ENCODE assay signal across 7 cellular contexts in the genomic region with DNA sequence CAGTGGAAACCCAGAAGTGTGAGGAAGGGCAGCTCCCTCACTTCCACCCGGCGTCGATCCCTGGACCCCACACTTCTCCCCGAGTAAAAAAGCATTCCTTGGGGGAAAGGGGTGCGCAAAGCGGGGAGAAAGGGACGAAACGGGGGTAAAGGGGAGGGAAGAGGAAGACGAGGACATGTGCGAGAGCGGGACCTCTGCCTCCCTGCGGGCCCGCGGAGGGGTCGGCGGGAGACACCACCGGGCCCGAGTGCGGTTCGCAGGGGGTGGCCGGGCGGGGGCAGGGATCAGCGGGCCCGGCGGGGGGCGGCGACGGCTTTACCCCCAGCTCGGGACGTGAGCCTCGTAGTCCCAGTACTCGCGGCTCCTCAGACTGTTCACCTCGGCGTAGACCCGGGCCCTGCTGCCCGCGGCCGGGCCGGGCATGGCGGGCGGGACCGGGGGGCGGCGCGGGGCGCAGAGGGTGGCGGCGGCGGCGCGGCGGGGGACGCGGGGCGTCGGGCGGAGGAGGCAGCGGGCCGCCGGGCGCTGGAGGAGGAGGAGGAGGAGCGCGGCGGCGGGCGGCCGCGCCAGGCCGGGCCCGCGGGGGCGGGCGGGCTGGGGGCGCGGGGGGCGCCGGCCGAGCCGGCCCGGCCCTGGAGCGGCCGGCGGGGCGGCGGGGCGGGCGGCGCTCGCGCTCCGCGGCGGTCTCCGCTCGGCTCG. TPM values are rescaled to one million over a fixed set of nuclear protein-coding genes. Genes with fewer than 3 reads are reported as not detected.
A peak's percentile ranks its signal among the peaks of the same experiment; 100 is the strongest.
DNase-seq lines count a peak whose midpoint lies in the region; ATAC-seq and TF ChIP-seq lines count a peak whose summit lies in the region.

No MANE protein-coding gene starts in this region.

- H3K36me3 ChIP-seq in PC-9 (ENCODE audit: low read depth) (peaks cover 36% of the 10 kb centered on the region), ectodermal cell (ENCODE audit: control insufficient read depth, insufficient read depth, low read length) (peaks cover 17% of the 10 kb centered on the region)

- POLR2A ChIA-PET in PC-9 (lab: Charles Lee; ENCODE audit: unreplicated experiment), result no interaction called here

- TF ChIP-seq CTCF in GM13976 (IDR thresholded peaks at IDR 0.05; ENCODE audit: borderline replicate concordance, control extremely low read depth, extremely low read depth, insufficient read depth, missing control alignments) (no peak), HFF-Myc (IDR thresholded peaks at IDR 0.05; ENCODE audit: low read depth, low read length, missing control alignments) (no peak), PC-9 (conservative IDR thresholded peaks at IDR 0.05) (no peak)

- H4K20me1 ChIP-seq in PC-9 (ENCODE audit: insufficient read depth), result peaks cover 25% of the 10 kb centered on the region

- DNase-seq in GM13976 (ENCODE audit: low spot score), result peak; percentile 41
- no peak for DNase-seq in HFF-Myc (ENCODE audit: extremely low read depth, low read depth)
- no peak for DNase-seq in PC-9
- DNase-seq in naive B cell, result no peak
- no peak for DNase-seq in mesenteric fat pad (ENCODE audit: low spot score)
- DNase-seq in HPDE6-E6E7 (ENCODE audit: extremely low spot score), result no peak

- peak overlapping the region; percentile 85 to 95 (median 90) for H3K4me3 Mint-ChIP-seq in naive B cell

- peak overlapping the region; percentile 91 for H3K4me3 ChIP-seq in HFF-Myc (replicated peaks; ENCODE audit: low read depth, low read length)
- H3K4me3 ChIP-seq in PC-9, result peak overlapping the region; percentile 80
- peak overlapping the region; percentile 68 for H3K4me3 ChIP-seq in ectodermal cell (ENCODE audit: insufficient read depth, low read depth, low read length)

- H3K9me2 ChIP-seq in PC-9 (ENCODE audit: insufficient read depth), result no peaks in the 10 kb centered on the region

- peaks cover 0 to 15% of the 10 kb centered on the region in 2 donors for H3K36me3 Mint-ChIP-seq in naive B cell

- H3K9me3 ChIP-seq in PC-9 (ENCODE audit: insufficient read depth, low read depth) (no peaks in the 10 kb centered on the region), ectodermal cell (ENCODE audit: control insufficient read depth, low read length) (no peaks in the 10 kb centered on the region)

- H3K9me3 Mint-ChIP-seq in naive B cell, result no peaks in the 10 kb centered on the region

- peak overlapping the region; percentile 95 for H3K4me2 ChIP-seq in PC-9

- H2AFZ ChIP-seq in PC-9, result peak overlapping the region; percentile 70

- H3K27me3 ChIP-seq in PC-9 (ENCODE audit: insufficient read depth, low read depth), result no peaks in the 10 kb centered on the region
- peaks cover 12% of the 10 kb centered on the region for H3K27me3 ChIP-seq in ectodermal cell (ENCODE audit: control insufficient read depth, insufficient read depth, low read length, poor library complexity, severe bottlenecking)

- peak; percentile 43 for ATAC-seq in naive B cell (ENCODE audit: low read depth in 2 of 2)

- 0% methylated on average over 93 to 97 of the region's 97 CpGs for WGBS in ectodermal cell, 2 experiments

- no TSS peak for BruUV-seq in PC-9 (replicated peaks; lab: Mats Ljungman, UMichigan)

- intact Hi-C loops in PC-9 (cut with micrococcal nuclease; ENCODE audit: unreplicated experiment), result loop anchor here (1.0 to 10.0 kb wide), 3 partner anchors 53 to 173 kb away; partner anchors contain the start of gene MMP15

- peaks cover 4% of the 10 kb centered on the region; the same call in 1 of the 2 replicates for H3F3A ChIP-seq in PC-9 (ENCODE audit: insufficient read depth, low read depth)

- in situ Hi-C loops in GM13976 (cut with MboI; ENCODE audit: low sequenced_read_pairs, unreplicated experiment), result no loop called here

- CTCF ChIA-PET in PC-9 (lab: Charles Lee), result interaction anchor here (0.9 to 1.1 kb wide), 2 partner anchors 52 to 109 kb away, joined by 3 to 5 read pairs; a partner anchor contains a TSS

- H3K79me2 ChIP-seq in PC-9 (ENCODE audit: low read depth), result peaks cover 47% of the 10 kb centered on the region

- H3K4me1 ChIP-seq in PC-9 (replicated peaks; ENCODE audit: insufficient read depth), result peaks cover 26% of the 10 kb centered on the region
- H3K4me1 ChIP-seq in ectodermal cell (ENCODE audit: control insufficient read depth, insufficient read depth, low read length), result no peaks in the 10 kb centered on the region

- H3K27ac Mint-ChIP-seq in naive B cell, result peak overlapping the region in 4 of 6 donors; percentile 54 to 89 (median 75)

- H3K27me3 Mint-ChIP-seq in naive B cell, result peaks cover 8 to 18% (median 14%) of the 10 kb centered on the region in 3 donors

- H3K27ac ChIP-seq in PC-9 (no peak overlapping the region), ectodermal cell (ENCODE audit: insufficient read depth, low read depth, low read length, poor library complexity, severe bottlenecking) (no peak overlapping the region)

- peaks cover 27 to 44% (median 28%) of the 10 kb centered on the region in 3 donors for H3K4me1 Mint-ChIP-seq in naive B cell

RNA-seq across cellular contexts. Expression of gene CSNK2A2, which starts 0.4 kb away (rescaled TPM):
- total RNA-seq in PC-9 (2021), result 100 and 104 TPM in 2 replicates
- polyA plus RNA-seq in ectodermal cell (2013, experiment 1 of 4), result 93.1 TPM
- polyA plus RNA-seq in ectodermal cell (2013, experiment 2 of 4), result 101 TPM
- polyA plus RNA-seq in ectodermal cell (2013, experiment 3 of 4), result 68.8 TPM
- 68.5 TPM for polyA plus RNA-seq in ectodermal cell (2013, experiment 4 of 4)
- polyA plus RNA-seq in naive B cell (ENCODE audit: low read depth in 6 of 6), result 10 to 100 TPM in 3 of 6 donors, 1 to 10 TPM in 3; 5.9 to 12.2 (median 9.9) TPM
- 66.1 TPM for total RNA-seq in mesenteric fat pad
